In the genomic region with DNA sequence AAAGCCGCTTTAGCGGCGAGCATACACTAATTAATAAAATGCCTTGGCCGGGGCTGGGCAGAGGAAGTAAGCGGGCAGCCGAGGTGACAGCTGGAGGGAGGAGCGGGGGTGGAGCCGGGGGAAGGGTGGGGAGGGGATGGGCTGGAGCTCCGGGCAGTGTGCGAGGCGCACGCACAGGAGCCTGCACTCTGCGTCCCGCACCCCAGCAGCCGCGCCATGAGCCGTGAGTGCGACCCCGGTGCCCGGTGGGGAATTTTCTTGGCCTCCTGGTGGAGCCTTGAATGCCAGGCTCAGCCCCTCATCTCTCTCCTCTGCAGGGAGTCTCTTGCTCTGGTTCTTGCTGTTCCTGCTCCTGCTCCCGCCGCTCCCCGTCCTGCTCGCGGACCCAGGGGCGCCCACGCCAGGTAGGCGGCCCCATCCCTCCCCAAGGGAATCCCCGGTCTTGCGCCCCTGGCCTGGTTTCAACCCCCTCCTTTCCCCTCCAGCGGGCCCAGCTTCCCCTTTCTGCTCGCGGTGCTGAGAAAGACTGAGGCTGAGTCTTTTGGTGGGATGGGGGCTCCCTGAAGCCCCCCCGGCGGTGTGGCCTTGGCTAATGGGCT, we compare ENCODE assay signal across 8 cellular contexts. TPM values are rescaled to one million over a fixed set of nuclear protein-coding genes. Genes with fewer than 3 reads are reported as not detected.
A peak's percentile ranks its signal among the peaks of the same experiment; 100 is the strongest.
DNase-seq lines count a peak whose midpoint lies in the region; ATAC-seq and TF ChIP-seq lines count a peak whose summit lies in the region.

A gene (plus strand): TSS at position 156 of the 599 bp plus-strand sequence. CDS start 61 bp downstream, at position 217.

- H3K79me2 ChIP-seq in SU-DHL-6 (ENCODE audit: insufficient read depth, low read length) (no peaks in the 10 kb centered on the region), fibroblast of lung (ENCODE audit: control insufficient read depth, insufficient read depth, low read length) (peaks cover 15% of the 10 kb centered on the region), neural progenitor cell (ENCODE audit: low read depth) (no peaks in the 10 kb centered on the region)

- TF ChIP-seq CTCF in SU-DHL-6 (IDR thresholded peaks at IDR 0.05; ENCODE audit: insufficient read depth, low read length, poor library complexity, severe bottlenecking): no peak
- no peak for TF ChIP-seq CTCF in fibroblast of lung (conservative IDR thresholded peaks at IDR 0.05 in 1 of 2, IDR thresholded peaks at IDR 0.05 in 1 of 2; ENCODE audit: low read depth in 1 of 2, low read length in 2 of 2)
- no peak for TF ChIP-seq CTCF in neural progenitor cell (IDR thresholded peaks at IDR 0.05)

- H3K4me3 Mint-ChIP-seq in neural progenitor cell: peak within 1 kb of the TSS; percentile 72

- DNase-seq in fibroblast of lung (ENCODE audit: low read depth in 2 of 2) (peak in 1 of 2 donors; percentile 40), neural progenitor cell (ENCODE audit: low spot score) (peak; percentile 74), globus pallidus (ENCODE audit: low spot score) (no peak)

- H4K20me1 ChIP-seq in BLaER1 (no peaks in the 10 kb centered on the region), SU-DHL-6 (ENCODE audit: low read depth, low read length) (no peaks in the 10 kb centered on the region), fibroblast of lung (ENCODE audit: control insufficient read depth, extremely low read depth, insufficient read depth, low read length) (no peaks in the 10 kb centered on the region), neural progenitor cell (ENCODE audit: low read depth) (no peaks in the 10 kb centered on the region)

- H3K9me2 ChIP-seq in SU-DHL-6 (replicated peaks; ENCODE audit: insufficient read depth, low read length): no peaks in the 10 kb centered on the region

- no peak within 1 kb of the TSS for H3K27ac Mint-ChIP-seq in neural progenitor cell

- ATAC-seq in GM18909 (IDR thresholded peaks at IDR 0.05; ENCODE audit: poor library complexity, unreplicated experiment) (peak; percentile 57), HG03354 (IDR thresholded peaks at IDR 0.05; ENCODE audit: poor library complexity, severe bottlenecking, unreplicated experiment) (peak; percentile 71), HG03520 (IDR thresholded peaks at IDR 0.05; ENCODE audit: unreplicated experiment) (no peak)

- H3K36me3 ChIP-seq in BLaER1: no peaks in the 10 kb centered on the region
- H3K36me3 ChIP-seq in SU-DHL-6 (ENCODE audit: low read length): no peaks in the 10 kb centered on the region
- no peaks in the 10 kb centered on the region for H3K36me3 ChIP-seq in fibroblast of lung (ENCODE audit: control insufficient read depth, insufficient read depth, low read length)
- H3K36me3 ChIP-seq in neural progenitor cell: no peaks in the 10 kb centered on the region

- H3K27ac ChIP-seq in BLaER1: peak within 1 kb of the TSS; percentile 41; the same call in 1 of the 2 replicates
- no peak within 1 kb of the TSS for H3K27ac ChIP-seq in SU-DHL-6 (ENCODE audit: low read depth, low read length)
- H3K27ac ChIP-seq in fibroblast of lung (ENCODE audit: insufficient read depth, low read length): peak within 1 kb of the TSS; percentile 27
- H3K27ac ChIP-seq in neural progenitor cell: no peak within 1 kb of the TSS

- peaks cover 5% of the 10 kb centered on the region for H3K9me3 Mint-ChIP-seq in neural progenitor cell

- H3K9me3 ChIP-seq in BLaER1: no peaks in the 10 kb centered on the region
- no peaks in the 10 kb centered on the region for H3K9me3 ChIP-seq in SU-DHL-6 (ENCODE audit: insufficient read depth, low read length)
- H3K9me3 ChIP-seq in fibroblast of lung (ENCODE audit: control insufficient read depth, insufficient read depth, low read depth, low read length): no peaks in the 10 kb centered on the region
- no peaks in the 10 kb centered on the region for H3K9me3 ChIP-seq in neural progenitor cell (ENCODE audit: low read depth)

- H3K4me2 ChIP-seq in BLaER1 (peak within 1 kb of the TSS; percentile 99), SU-DHL-6 (ENCODE audit: low read depth, low read length, poor library complexity, severe bottlenecking) (peak within 1 kb of the TSS; percentile 66), fibroblast of lung (ENCODE audit: extremely low read depth, insufficient read depth, low read length) (peak within 1 kb of the TSS; percentile 89), neural progenitor cell (peak within 1 kb of the TSS; percentile 84)

- H3K4me3 ChIP-seq in BLaER1 (peak within 1 kb of the TSS; percentile 64), SU-DHL-6 (ENCODE audit: insufficient read depth, low read length, poor library complexity, severe bottlenecking) (peak within 1 kb of the TSS; percentile 40), fibroblast of lung (replicated peaks in 1 of 4; ENCODE audit: control extremely low read depth in 1 of 4, insufficient read depth in 1 of 4, low read depth in 3 of 4, low read length in 4 of 4) (peak within 1 kb of the TSS; percentile 57 to 72 (median 62)), neural progenitor cell (peak within 1 kb of the TSS; percentile 53)

- H3K36me3 Mint-ChIP-seq in neural progenitor cell: no peaks in the 10 kb centered on the region

- no peaks in the 10 kb centered on the region for H3K27me3 ChIP-seq in BLaER1
- H3K27me3 ChIP-seq in SU-DHL-6 (ENCODE audit: low read length): no peaks in the 10 kb centered on the region
- no peaks in the 10 kb centered on the region for H3K27me3 ChIP-seq in fibroblast of lung (ENCODE audit: control insufficient read depth, insufficient read depth, low read length)
- H3K27me3 ChIP-seq in neural progenitor cell: peaks cover 53% of the 10 kb centered on the region

- peaks cover 20% of the 10 kb centered on the region for H3K27me3 Mint-ChIP-seq in neural progenitor cell (ENCODE audit: insufficient read depth, low read depth)

- H3F3A ChIP-seq in SU-DHL-6 (ENCODE audit: insufficient read depth) (no peaks in the 10 kb centered on the region), neural progenitor cell (ENCODE audit: low read depth) (peaks cover 6% of the 10 kb centered on the region)

- H3K9ac ChIP-seq in BLaER1 (peak within 1 kb of the TSS; percentile 57; the same call in 1 of the 2 replicates), SU-DHL-6 (ENCODE audit: low read length) (peak within 1 kb of the TSS; percentile 34), fibroblast of lung (ENCODE audit: insufficient read depth, low read length) (peak within 1 kb of the TSS; percentile 59), neural progenitor cell (no peak within 1 kb of the TSS)

- peak within 1 kb of the TSS; percentile 88 for H2AFZ ChIP-seq in SU-DHL-6 (ENCODE audit: low read depth, low read length, severe bottlenecking)
- peak within 1 kb of the TSS; percentile 45 for H2AFZ ChIP-seq in fibroblast of lung (ENCODE audit: low read length)
- peak within 1 kb of the TSS; percentile 9 for H2AFZ ChIP-seq in neural progenitor cell (replicated peaks)

- H3K4me1 ChIP-seq in BLaER1 (peaks cover 64% of the 10 kb centered on the region), fibroblast of lung (ENCODE audit: control insufficient read depth, extremely low read depth, insufficient read depth, low read length) (peaks cover 21% of the 10 kb centered on the region), neural progenitor cell (peaks cover 13% of the 10 kb centered on the region)

- peaks cover 23% of the 10 kb centered on the region for H3K4me1 Mint-ChIP-seq in neural progenitor cell

RNA-seq across cellular contexts. Expression of the gene that starts here (rescaled TPM):
- total RNA-seq in fibroblast of lung: 8.0 and 13.4 TPM in 2 replicates
- polyA plus RNA-seq in fibroblast of lung: 52.9 and 86.5 TPM in 2 replicates
- 57.5 and 87.9 TPM in 2 replicates for polyA plus RNA-seq in fibroblast of lung (2012)
- polyA minus RNA-seq in fibroblast of lung (ENCODE audit: low replicate concordance): 70.0 and 100 TPM in 2 replicates
- 1.8 and 2.2 TPM in 2 replicates for total RNA-seq in neural progenitor cell (ENCODE audit: low replicate concordance)

Comparison
In these comparisons a context has a peak if more than half of its experiments do, and no peak if none do; other contexts are left out.
1. H3K27ac ChIP-seq: peak in BLaER1 (single experiment) and fibroblast of lung (single experiment); none in SU-DHL-6 (single experiment) and neural progenitor cell (single experiment).
2. H2AFZ ChIP-seq: peak in every context shown above with its lines; median percentile 88 in SU-DHL-6; 45 in fibroblast of lung; 9 in neural progenitor cell.
3. Peak in every context shown above with its lines, with median percentiles within 50 percentile points of each other: H3K4me2 ChIP-seq and H3K4me3 ChIP-seq.